1 cellular context compared by ENCODE assay signal in genomic region chr20:50728981-50729874, GRCh38.
A peak's percentile ranks its signal among the peaks of the same experiment; 100 is the strongest.
TF ChIP-seq lines count a peak whose summit lies in the region.

No MANE protein-coding gene starts in this region.

TF ChIP-seq in HepG2, 621 proteins besides CTCF, POLR2A, EP300 and RAD21 (continued from another document and continues in another):
- TF ChIP-seq NFATC3 (CRISPR knock-in tag; IDR thresholded peaks at IDR 0.05), result no peak
- TF ChIP-seq ZNF687 (CRISPR knock-in tag; IDR thresholded peaks at IDR 0.05), result no peak; the same call in 1 of the 2 replicates
- TF ChIP-seq SMARCE1 (IDR thresholded peaks at IDR 0.05; ENCODE audit: borderline replicate concordance), result no peak
- peak; percentile 46; the same call in 1 of the 2 replicates for TF ChIP-seq ZNF230 (CRISPR knock-in tag; IDR thresholded peaks at IDR 0.05)
- TF ChIP-seq ZNF331 (CRISPR knock-in tag; IDR thresholded peaks at IDR 0.05), result peak; percentile 27; the same call in 1 of the 2 replicates
- TF ChIP-seq ETV5 (CRISPR knock-in tag; IDR thresholded peaks at IDR 0.05; ENCODE audit: borderline replicate concordance), result peak; percentile 86
- peak; percentile 71; the same call in 1 of the 2 replicates for TF ChIP-seq ZNF276 (CRISPR knock-in tag; IDR thresholded peaks at IDR 0.05; ENCODE audit: low read depth)
- no peak for TF ChIP-seq ZSCAN29 (CRISPR knock-in tag; conservative IDR thresholded peaks at IDR 0.05)
- TF ChIP-seq ZEB1 (IDR thresholded peaks at IDR 0.05; ENCODE audit: insufficient replicate concordance, low read depth), result peak; percentile 98
- TF ChIP-seq AKAP8 (CRISPR knock-in tag; IDR thresholded peaks at IDR 0.05), result no peak
- peak; percentile 20; the same call in 1 of the 2 replicates for TF ChIP-seq HDAC2 (CRISPR knock-in tag; IDR thresholded peaks at IDR 0.05)
- peak; percentile 74; the same call in 1 of the 2 replicates for TF ChIP-seq IRF9 (CRISPR knock-in tag; IDR thresholded peaks at IDR 0.05; ENCODE audit: borderline replicate concordance)
- peak; percentile 28; the same call in 1 of the 2 replicates for TF ChIP-seq ZBTB7B (CRISPR knock-in tag; IDR thresholded peaks at IDR 0.05)
- TF ChIP-seq XRCC5 (optimal IDR thresholded peaks at IDR 0.05; ENCODE audit: low read length), result no peak
- TF ChIP-seq ZNF629 (CRISPR knock-in tag; conservative IDR thresholded peaks at IDR 0.05), result no peak
- TF ChIP-seq TBL1XR1 (IDR thresholded peaks at IDR 0.05; ENCODE audit: borderline replicate concordance, low read length, partially characterized antibody), result peak; percentile 4
- TF ChIP-seq ZNF768 (CRISPR knock-in tag; IDR thresholded peaks at IDR 0.05), result no peak
- TF ChIP-seq GTF3A (CRISPR knock-in tag; conservative IDR thresholded peaks at IDR 0.05), result peak; percentile 79; the same call in 1 of the 2 replicates
- TF ChIP-seq ZNF224 (CRISPR knock-in tag; IDR thresholded peaks at IDR 0.05), result no peak
- no peak for TF ChIP-seq ARNT2 (CRISPR knock-in tag; IDR thresholded peaks at IDR 0.05; ENCODE audit: low read depth)
- no peak for TF ChIP-seq ZNF362 (CRISPR knock-in tag; IDR thresholded peaks at IDR 0.05; ENCODE audit: borderline replicate concordance)
- TF ChIP-seq SKI (IDR thresholded peaks at IDR 0.05; ENCODE audit: partially characterized antibody), result no peak
- no peak for TF ChIP-seq AFF4 (CRISPR knock-in tag; IDR thresholded peaks at IDR 0.05)
- peak; percentile 49; the same call in 1 of the 2 replicates for TF ChIP-seq CEBPG (CRISPR knock-in tag; IDR thresholded peaks at IDR 0.05)
- peak; percentile 88 for TF ChIP-seq GATAD2A (CRISPR knock-in tag; IDR thresholded peaks at IDR 0.05)
- TF ChIP-seq E2F2 (CRISPR knock-in tag; IDR thresholded peaks at IDR 0.05; ENCODE audit: borderline replicate concordance), result no peak
- TF ChIP-seq MBD4 (IDR thresholded peaks at IDR 0.05; ENCODE audit: borderline replicate concordance, low read length), result no peak
- TF ChIP-seq ZNF24 (IDR thresholded peaks at IDR 0.05), result peak; percentile 16; the same call in 1 of the 2 replicates
- TF ChIP-seq BRCA1 (CRISPR knock-in tag; IDR thresholded peaks at IDR 0.05), result no peak
- no peak for TF ChIP-seq HHEX (CRISPR knock-in tag; IDR thresholded peaks at IDR 0.05)
- TF ChIP-seq TOE1 (CRISPR knock-in tag; IDR thresholded peaks at IDR 0.05), result no peak
- TF ChIP-seq ZNF501 (CRISPR knock-in tag; IDR thresholded peaks at IDR 0.05), result no peak
- TF ChIP-seq ZNF646 (CRISPR knock-in tag; IDR thresholded peaks at IDR 0.05), result no peak
- peak; percentile 73; the same call in 1 of the 2 replicates for TF ChIP-seq ZNF556 (CRISPR knock-in tag; IDR thresholded peaks at IDR 0.05; ENCODE audit: borderline replicate concordance)
- no peak for TF ChIP-seq GATAD1 (CRISPR knock-in tag; IDR thresholded peaks at IDR 0.05)
- TF ChIP-seq LBX2 (CRISPR knock-in tag; IDR thresholded peaks at IDR 0.05; ENCODE audit: borderline replicate concordance), result 0 out of 2 replicates have a peak, but pooled peaks have one; percentile 34
- no peak for TF ChIP-seq MYPOP (CRISPR knock-in tag; IDR thresholded peaks at IDR 0.05)
- no peak; the same call in 1 of the 2 replicates for TF ChIP-seq KAT8 (CRISPR knock-in tag; IDR thresholded peaks at IDR 0.05)
- no peak for TF ChIP-seq ZKSCAN8 (CRISPR knock-in tag; IDR thresholded peaks at IDR 0.05; ENCODE audit: borderline replicate concordance)
- TF ChIP-seq ZNF746 (CRISPR knock-in tag; IDR thresholded peaks at IDR 0.05), result no peak
- peak; percentile 82; the same call in 1 of the 2 replicates for TF ChIP-seq ZBTB21 (CRISPR knock-in tag; IDR thresholded peaks at IDR 0.05)
- no peak for TF ChIP-seq RFX1 (IDR thresholded peaks at IDR 0.05)
